10 cellular contexts compared by ENCODE assay signal in genomic region chr5:148849461-148849860, GRCh38. TPM values are rescaled to one million over a fixed set of nuclear protein-coding genes. Genes with fewer than 3 reads are reported as not detected.
A peak's percentile ranks its signal among the peaks of the same experiment; 100 is the strongest.
DNase-seq lines count a peak whose midpoint lies in the region; ATAC-seq lines count a peak whose summit lies in the region.
"Had no signal": no experiment of that assay in that cellular context is flagged by ENCODE, and none has a peak within 500 bp of the region (broad histone marks: within the 10 kb centered on the region; RNA-seq: fewer than 3 reads in every experiment).

No MANE protein-coding gene starts in this region.

- peak overlapping the region; percentile 58 for H3K4me2 ChIP-seq in BLaER1
- no peak overlapping the region for H3K4me2 ChIP-seq in GM23248 (ENCODE audit: unreplicated experiment)

- POLR2A ChIA-PET in CD8-positive, alpha-beta memory T cell (lab: Charles Lee) = interaction anchor here (2.2 to 2.5 kb wide), 2 partner anchors 20 to 23 kb away, joined by 10 to 12 read pairs; partner anchors contain the start of gene ADRB2
- POLR2A ChIA-PET in T-cell (lab: Charles Lee) = interaction anchor here in 1 of 2 donors (0.5 to 1.4 kb wide), 2 partner anchors 10 to 17 kb away, joined by 3 to 8 read pairs; no protein-coding TSS in a partner anchor

- H3K36me3 Mint-ChIP-seq in CD8-positive, alpha-beta memory T cell = peaks cover 3 to 11% (median 5%) of the 10 kb centered on the region in 3 donors
- no peaks in the 10 kb centered on the region for H3K36me3 Mint-ChIP-seq in T-cell

- no peaks in the 10 kb centered on the region for H3K27me3 Mint-ChIP-seq in CD8-positive, alpha-beta memory T cell
- H3K27me3 Mint-ChIP-seq in T-cell = peaks cover 0 to 4% of the 10 kb centered on the region in 2 donors

- peak overlapping the region; percentile 90 to 99 (median 98) for H3K27ac Mint-ChIP-seq in CD8-positive, alpha-beta memory T cell
- H3K27ac Mint-ChIP-seq in T-cell = peak overlapping the region; percentile 83 to 95

- H4K20me1 ChIP-seq in BLaER1 (no peaks in the 10 kb centered on the region), GM23248 (ENCODE audit: insufficient read depth) (no peaks in the 10 kb centered on the region)

- peak overlapping the region; percentile 66 to 91 (median 84) for H3K4me3 Mint-ChIP-seq in CD8-positive, alpha-beta memory T cell
- peak overlapping the region in 1 of 3 donors; percentile 76 for H3K4me3 Mint-ChIP-seq in T-cell

- H3K36me3 ChIP-seq in BLaER1 = no peaks in the 10 kb centered on the region
- no peaks in the 10 kb centered on the region for H3K36me3 ChIP-seq in CD8-positive, alpha-beta memory T cell (ENCODE audit: insufficient read depth, low read length)
- H3K36me3 ChIP-seq in GM23248 (ENCODE audit: low read depth) = no peaks in the 10 kb centered on the region
- H3K36me3 ChIP-seq: gastrocnemius medialis had no signal

- H3K9me2 ChIP-seq in GM23248 (ENCODE audit: insufficient read depth) = no peaks in the 10 kb centered on the region

- intact Hi-C loops in left colon (cut with DNase I, micrococcal nuclease) = no loop called here

- H2AFZ ChIP-seq in GM23248 = no peak overlapping the region

- H3K27me3 ChIP-seq in BLaER1 (no peaks in the 10 kb centered on the region), GM23248 (replicated peaks; ENCODE audit: insufficient read depth) (no peaks in the 10 kb centered on the region; the same call in 1 of the 2 replicates)
- no peaks in the 10 kb centered on the region for H3K27me3 ChIP-seq in CD8-positive, alpha-beta memory T cell (ENCODE audit: insufficient read depth, low read length, poor library complexity, severe bottlenecking)
- H3K27me3 ChIP-seq: gastrocnemius medialis had no signal

- H3K4me3 ChIP-seq in BLaER1 (no peak overlapping the region), GM23248 (no peak overlapping the region)
- H3K4me3 ChIP-seq in CD8-positive, alpha-beta memory T cell (ENCODE audit: low read length) = peak overlapping the region; percentile 3
- H3K4me3 ChIP-seq: gastrocnemius medialis had no signal

- H3K27ac ChIP-seq in BLaER1 (peak overlapping the region; percentile 70), GM23248 (no peak overlapping the region)
- peak overlapping the region; percentile 58 for H3K27ac ChIP-seq in CD8-positive, alpha-beta memory T cell (ENCODE audit: low read depth, low read length)

- H3K4me1 ChIP-seq in BLaER1 (peaks cover 55% of the 10 kb centered on the region), GM23248 (ENCODE audit: insufficient read depth) (no peaks in the 10 kb centered on the region)
- H3K4me1 ChIP-seq in CD8-positive, alpha-beta memory T cell (ENCODE audit: insufficient read depth, low read length) = peaks cover 94% of the 10 kb centered on the region

- no peaks in the 10 kb centered on the region for H3F3A ChIP-seq in GM23248 (ENCODE audit: insufficient read depth)

- H3K4me1 Mint-ChIP-seq in CD8-positive, alpha-beta memory T cell = peaks cover 87 to 97% (median 97%) of the 10 kb centered on the region in 3 donors
- H3K4me1 Mint-ChIP-seq in T-cell = peaks cover 32 to 84% (median 69%) of the 10 kb centered on the region in 3 donors

- 87 to 91% methylated on average over 4 of the region's 4 CpGs for WGBS in GM23248 (ENCODE audit: low coverage in 1 of 2, low lambda C conversion rate in 2 of 2, missing lambda C conversion rate in 2 of 2), 2 experiments

- H3K9ac ChIP-seq in BLaER1 (no peak overlapping the region), GM23248 (no peak overlapping the region)

- H3K9me3 ChIP-seq in BLaER1 = no peaks in the 10 kb centered on the region
- H3K9me3 ChIP-seq in CD8-positive, alpha-beta memory T cell (ENCODE audit: low read length) = no peaks in the 10 kb centered on the region
- no peaks in the 10 kb centered on the region for H3K9me3 ChIP-seq in GM23248 (ENCODE audit: low read depth)
- H3K9me3 ChIP-seq: gastrocnemius medialis had no signal

- ATAC-seq in T-cell (replicated peaks in 1 of 4) (peak; percentile 76 to 86 (median 84)), left colon (peak; percentile 78)
- ATAC-seq: gastrocnemius medialis had no signal

- DNase-seq in CD8-positive, alpha-beta memory T cell = peak in 4 of 5 donors; percentile 39 to 78 (median 57)
- DNase-seq in T-cell (peak in 28 of 34 experiments; percentile 9 to 55 (median 37)), left colon (peak in 1 of 2 donors; percentile 35), GM23248 (no peak), D341Med (ENCODE audit: low spot score) (no peak), NCI-H2107 treated with DMSO at 0.1 percent for 48 hours (lab: John Stamatoyannopoulos, UW; ENCODE audit: unreplicated experiment) (no peak)
- DNase-seq: cortex of kidney, gastrocnemius medialis, mesendoderm had no signal

- no peaks in the 10 kb centered on the region for H3K9me3 Mint-ChIP-seq in CD8-positive, alpha-beta memory T cell
- peaks cover 0 to 14% (median 0%) of the 10 kb centered on the region in 3 donors for H3K9me3 Mint-ChIP-seq in T-cell

- in situ Hi-C loops in GM23248 (cut with MboI) = no loop called here

- CTCF ChIA-PET in CD8-positive, alpha-beta memory T cell (lab: Charles Lee) = interaction anchor here (0.7 to 2.9 kb wide), 15 partner anchors 12 to 153 kb away, joined by 3 to 12 read pairs (median 4); partner anchors contain the start of gene ADRB2
- CTCF ChIA-PET in T-cell (lab: Charles Lee) = interaction anchor here (0.6 to 2.3 kb wide), 9 partner anchors 13 to 473 kb away, joined by 3 to 15 read pairs (median 4); no protein-coding TSS in a partner anchor

- H3K79me2 ChIP-seq in GM23248 (ENCODE audit: insufficient read depth) = no peaks in the 10 kb centered on the region

RNA-seq across cellular contexts. Expression of gene ADRB2, which starts 23.1 kb away (rescaled TPM):
- total RNA-seq in CD8-positive, alpha-beta memory T cell = 1 to 10 TPM; 1.6 to 2.1 TPM
- 25.7 TPM for polyA plus RNA-seq in CD8-positive, alpha-beta memory T cell
- total RNA-seq in T-cell (10 to 100 TPM in 1 of 5 donors, 1 to 10 TPM in 4; 2.3 to 11.3 (median 7.2) TPM), left colon (1 to 10 TPM in 1 of 2 donors, under 1 TPM in 1; 0.55 to 1.4 TPM)
- total RNA-seq in GM23248 (2014; rRNA removed; shearing (Covaris generic)) = 0.65 TPM in 1 of 2 replicates, not detected in the other
- 0.09 and 0.19 TPM in 2 replicates for polyA plus RNA-seq in GM23248 (2016; fragmentation: Nextera tagmentation; extraction: Ambion mirVana)

Comparison
In these comparisons a context has a peak if more than half of its experiments do, and no peak if none do; other contexts are left out.
1. DNase-seq: peak in CD8-positive, alpha-beta memory T cell (4 of 5) and T-cell (28 of 34); none in GM23248 (single experiment), D341Med (single experiment) and NCI-H2107 treated with DMSO at 0.1 percent for 48 hours (single experiment).